ENCODE assay signal across 12 cellular contexts in genomic region chr2:10372862-10373240, GRCh38.
"Had no signal": no experiment of that assay in that cellular context is flagged by ENCODE, and none has a peak within 500 bp of the region (broad histone marks: within the 10 kb centered on the region; RNA-seq: fewer than 3 reads in every experiment).

No MANE protein-coding gene starts in this region.

- ATAC-seq: activated CD8-positive, alpha-beta T cell treated with anti-CD3 and anti-CD28 coated beads for 36 hours; psoas muscle had no signal

- H3K4me3 Mint-ChIP-seq: activated CD8-positive, alpha-beta T cell treated with anti-CD3 and anti-CD28 coated beads for 36 hours; activated T-helper 1 cell treated with anti-CD3 and anti-CD28 coated beads, Interleukin-12 subunit alpha, Interleukin-12 subunit beta, Interleukin-2, Interleukin-4 antibody, amounts not matched to agents 30 ng/mL and 10 ng/mL and 1 ng/mL, durations not matched to agents 14 hours and 24 hours and 36 hours; stimulated activated naive CD8-positive, alpha-beta T cell treated with anti-CD3 and anti-CD28 coated beads, Interleukin-15, Interleukin-2, amounts not matched to agents 100 ng/mL and 50 ng/mL, for 24 hours; T-helper 2 cell treated with Interferon-gamma antibody and Interleukin-4, amounts not matched to agents 5 μg/mL and 100 μg/mL, for 36 hours had no signal

- H3K27me3 ChIP-seq: sigmoid colon had no signal

- H3K27me3 Mint-ChIP-seq: activated CD8-positive, alpha-beta T cell treated with anti-CD3 and anti-CD28 coated beads for 36 hours; stimulated activated naive CD8-positive, alpha-beta T cell treated with anti-CD3 and anti-CD28 coated beads, Interleukin-15, Interleukin-2, amounts not matched to agents 100 ng/mL and 50 ng/mL, for 24 hours had no signal

- DNase-seq: activated CD4-positive, alpha-beta T cell treated with anti-CD3 and anti-CD28 coated beads for 1 hour; activated CD8-positive, alpha-beta memory T cell treated with anti-CD3 and anti-CD28 coated beads, Interleukin-2, amount 50 U/mL, for 4 hours; activated CD8-positive, alpha-beta T cell treated with anti-CD3 and anti-CD28 coated beads for 36 hours; activated naive CD4-positive, alpha-beta T cell treated with Interleukin-2 at 50 U/mL for 16 hours; central memory CD4-positive, alpha-beta T cell; kidney glomerular epithelial cell; sigmoid colon; SW 1271 had no signal

- H3K9me3 Mint-ChIP-seq: activated CD8-positive, alpha-beta T cell treated with anti-CD3 and anti-CD28 coated beads for 36 hours; activated T-helper 1 cell treated with anti-CD3 and anti-CD28 coated beads, Interleukin-12 subunit alpha, Interleukin-12 subunit beta, Interleukin-2, Interleukin-4 antibody, amounts not matched to agents 30 ng/mL and 10 ng/mL and 1 ng/mL, durations not matched to agents 14 hours and 24 hours and 36 hours; stimulated activated naive CD8-positive, alpha-beta T cell treated with anti-CD3 and anti-CD28 coated beads, Interleukin-15, Interleukin-2, amounts not matched to agents 100 ng/mL and 50 ng/mL, for 24 hours; T-helper 2 cell treated with Interferon-gamma antibody and Interleukin-4, amounts not matched to agents 5 μg/mL and 100 μg/mL, for 36 hours had no signal

- H3K9me3 ChIP-seq: psoas muscle, sigmoid colon had no signal

- H3K27ac Mint-ChIP-seq: activated CD8-positive, alpha-beta T cell treated with anti-CD3 and anti-CD28 coated beads for 36 hours; activated T-helper 1 cell treated with anti-CD3 and anti-CD28 coated beads, Interleukin-12 subunit alpha, Interleukin-12 subunit beta, Interleukin-2, Interleukin-4 antibody, amounts not matched to agents 30 ng/mL and 10 ng/mL and 1 ng/mL, durations not matched to agents 14 hours and 24 hours and 36 hours; stimulated activated naive CD8-positive, alpha-beta T cell treated with anti-CD3 and anti-CD28 coated beads, Interleukin-15, Interleukin-2, amounts not matched to agents 100 ng/mL and 50 ng/mL, for 24 hours; T-helper 2 cell treated with Interferon-gamma antibody and Interleukin-4, amounts not matched to agents 5 μg/mL and 100 μg/mL, for 36 hours had no signal

- H3K27ac ChIP-seq: psoas muscle, sigmoid colon had no signal

- H3K4me3 ChIP-seq: psoas muscle, sigmoid colon had no signal

- H3K4me1 ChIP-seq: psoas muscle, sigmoid colon had no signal
